In the genomic region with DNA sequence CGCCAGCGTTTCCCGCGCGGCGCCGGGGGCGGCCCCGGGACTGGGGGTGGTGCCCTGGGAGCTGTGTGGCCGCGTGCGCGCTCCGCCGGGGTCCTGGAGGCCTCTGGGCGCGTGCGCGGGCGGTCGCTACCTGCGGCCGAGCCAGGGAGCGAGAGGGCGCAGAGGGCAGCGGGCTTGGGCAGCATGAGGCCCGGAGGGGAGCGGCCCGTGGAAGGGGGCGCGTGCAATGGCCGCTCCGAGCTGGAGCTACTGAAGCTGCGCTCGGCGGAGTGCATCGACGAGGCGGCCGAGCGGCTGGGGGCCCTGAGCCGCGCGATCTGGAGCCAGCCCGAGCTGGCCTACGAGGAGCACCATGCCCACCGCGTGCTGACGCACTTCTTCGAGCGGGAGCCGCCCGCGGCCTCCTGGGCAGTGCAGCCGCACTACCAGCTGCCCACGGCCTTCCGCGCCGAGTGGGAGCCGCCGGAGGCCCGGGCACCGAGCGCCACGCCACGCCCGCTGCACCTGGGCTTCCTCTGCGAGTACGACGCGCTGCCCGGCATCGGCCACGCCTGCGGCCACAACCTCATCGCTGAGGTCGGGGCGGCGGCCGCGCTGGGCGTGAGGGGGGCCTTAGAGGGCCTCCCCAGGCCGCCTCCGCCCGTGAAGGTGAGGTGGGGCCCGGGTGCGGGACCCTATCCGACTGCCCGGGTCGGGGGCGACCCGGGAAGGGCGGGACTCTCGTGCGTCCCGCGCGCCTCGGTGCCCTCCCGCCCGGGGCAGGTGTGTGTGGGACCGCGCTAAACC, we compare ENCODE assay signal across 8 cellular contexts. TPM values are rescaled to one million over a fixed set of nuclear protein-coding genes. Genes with fewer than 3 reads are reported as not detected.
DNase-seq lines count a peak whose midpoint lies in the region; ATAC-seq and TF ChIP-seq lines count a peak whose summit lies in the region.

A gene with protein sequence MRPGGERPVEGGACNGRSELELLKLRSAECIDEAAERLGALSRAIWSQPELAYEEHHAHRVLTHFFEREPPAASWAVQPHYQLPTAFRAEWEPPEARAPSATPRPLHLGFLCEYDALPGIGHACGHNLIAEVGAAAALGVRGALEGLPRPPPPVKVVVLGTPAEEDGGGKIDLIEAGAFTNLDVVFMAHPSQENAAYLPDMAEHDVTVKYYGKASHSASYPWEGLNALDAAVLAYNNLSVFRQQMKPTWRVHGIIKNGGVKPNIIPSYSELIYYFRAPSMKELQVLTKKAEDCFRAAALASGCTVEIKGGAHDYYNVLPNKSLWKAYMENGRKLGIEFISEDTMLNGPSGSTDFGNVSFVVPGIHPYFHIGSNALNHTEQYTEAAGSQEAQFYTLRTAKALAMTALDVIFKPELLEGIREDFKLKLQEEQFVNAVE (plus strand): TSS at position 94 of the 786 bp plus-strand sequence. CDS start 90 bp downstream, at position 184.

- peak within 1 kb of the TSS; percentile 65 to 93 for H3K9ac ChIP-seq in mucosa of rectum (ENCODE audit: low read depth in 1 of 2, low read length in 2 of 2)

- POLR2A ChIA-PET in BJ (lab: Charles Lee), result interaction anchor here (0.6 kb wide), 1 partner anchor 1574 kb away, joined by 3 read pairs; no protein-coding TSS in a partner anchor

- no peaks in the 10 kb centered on the region for H3K9me3 ChIP-seq in mucosa of rectum (ENCODE audit: control insufficient read depth in 2 of 2, low read length in 2 of 2)

- H3K4me1 ChIP-seq in mucosa of rectum (ENCODE audit: control insufficient read depth in 2 of 2, insufficient read depth in 2 of 2, low read length in 2 of 2), result peaks cover 7 to 9% of the 10 kb centered on the region in 2 donors

- CTCF ChIA-PET in BJ (lab: Yijun Ruan, JAX), result interaction anchor here (1.0 to 1.3 kb wide), 4 partner anchors 11 to 163 kb away, joined by 3 read pairs; no protein-coding TSS in a partner anchor

- in situ Hi-C loops in endometrial microvascular endothelial cells (cut with HindIII; ENCODE audit: inconsistent ontology term, low pct_unique_long_range_greater_than_20kb, low sequenced_read_pairs), result no loop called here

- DNase-seq in BJ (ENCODE audit: low read depth) (no peak), NCI-H748 treated with DMSO at 0.1 percent for 48 hours (lab: John Stamatoyannopoulos, UW) (peak; percentile 78)
- peak; percentile 44 to 62 (median 60) for DNase-seq in activated CD8-positive, alpha-beta memory T cell treated with anti-CD3 and anti-CD28 coated beads for 48 hours (ENCODE audit: low read depth in 2 of 3, low spot score in 2 of 3)
- peak; percentile 18 to 54 for DNase-seq in stimulated activated CD8-positive, alpha-beta memory T cell treated with anti-CD3 and anti-CD28 coated beads, Interleukin-4, amount 100 ng/mL, for 4 hours (ENCODE audit: low read depth in 2 of 2, low spot score in 1 of 2)

- H3K27ac ChIP-seq in mucosa of rectum (ENCODE audit: low read depth in 2 of 2, low read length in 2 of 2), result peak within 1 kb of the TSS; percentile 84

- H3K27me3 ChIP-seq in BJ (ENCODE audit: control insufficient read depth, insufficient read depth, low read length) (no peaks in the 10 kb centered on the region), mucosa of rectum (ENCODE audit: control insufficient read depth in 2 of 2, insufficient read depth in 2 of 2, low read length in 2 of 2) (no peaks in the 10 kb centered on the region)

- H3K4me3 ChIP-seq in BJ (ENCODE audit: low read depth, low read length) (peak within 1 kb of the TSS; percentile 60), mucosa of rectum (ENCODE audit: low read length in 2 of 2) (peak within 1 kb of the TSS; percentile 76 to 81)

- H3K36me3 ChIP-seq in BJ (ENCODE audit: control insufficient read depth, insufficient read depth, low read length) (no peaks in the 10 kb centered on the region), mucosa of rectum (ENCODE audit: control insufficient read depth in 2 of 2, insufficient read depth in 2 of 2, low read length in 2 of 2) (no peaks in the 10 kb centered on the region)

- TF ChIP-seq CTCF in BJ (IDR thresholded peaks at IDR 0.05; ENCODE audit: insufficient read depth, low read depth, low read length), result no peak

- ATAC-seq in GM19025 (IDR thresholded peaks at IDR 0.05; ENCODE audit: low read depth, unreplicated experiment) (peak; percentile 71), HG03175 (IDR thresholded peaks at IDR 0.05; ENCODE audit: unreplicated experiment) (peak; percentile 60)

RNA-seq across cellular contexts. Expression of the gene that starts here (rescaled TPM):
- 2.4 and 4.0 TPM in 2 replicates for polyA plus RNA-seq in BJ (2011; rRNA removed)
- polyA minus RNA-seq in BJ (2011; rRNA and poly(A)+ RNA removed), result 1.1 and 1.3 TPM in 2 replicates
- 15.2 TPM for total RNA-seq in endometrial microvascular endothelial cells (ENCODE audit: inconsistent ontology term)
